In the genomic region with DNA sequence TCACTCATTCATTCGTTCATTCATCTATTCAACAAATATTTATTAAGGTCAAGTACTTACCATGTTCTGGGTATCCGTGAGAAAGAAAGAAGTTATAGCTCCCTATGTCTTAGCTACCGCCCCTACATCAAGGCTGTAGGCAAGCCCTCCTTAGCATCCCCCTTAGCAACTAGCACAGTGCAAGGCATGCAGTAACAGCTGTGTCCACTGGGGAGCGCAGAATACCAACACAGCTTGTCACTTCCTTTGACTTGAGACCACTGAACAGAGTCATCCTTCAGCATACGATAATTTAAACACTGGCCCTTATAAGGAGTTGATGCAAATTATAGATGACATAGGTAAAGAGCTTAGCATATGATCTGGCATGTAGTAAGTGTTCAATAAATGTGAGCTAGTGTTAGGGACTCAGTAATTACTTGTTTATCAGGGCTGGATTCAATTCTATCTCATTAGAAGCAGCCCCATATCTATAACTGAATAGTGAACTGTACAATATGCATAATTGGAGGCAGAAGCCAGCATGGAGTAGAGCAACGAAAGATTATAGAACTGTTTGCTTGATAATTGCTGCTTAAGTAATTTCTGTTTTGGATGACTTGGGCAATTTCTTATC, we compare ENCODE assay signal across 8 cellular contexts. TPM values are rescaled to one million over a fixed set of nuclear protein-coding genes. Genes with fewer than 3 reads are reported as not detected.
A peak's percentile ranks its signal among the peaks of the same experiment; 100 is the strongest.
DNase-seq lines count a peak whose midpoint lies in the region; ATAC-seq and TF ChIP-seq lines count a peak whose summit lies in the region.

No MANE protein-coding gene starts in this region.

- no peaks in the 10 kb centered on the region for H3K4me1 Mint-ChIP-seq in neural progenitor cell

- H3K9me3 ChIP-seq in fibroblast of lung (ENCODE audit: control insufficient read depth, insufficient read depth, low read depth, low read length) (no peaks in the 10 kb centered on the region), neural progenitor cell (ENCODE audit: low read depth) (no peaks in the 10 kb centered on the region), tibial nerve (no peaks in the 10 kb centered on the region)

- ATAC-seq in HG02852 (IDR thresholded peaks at IDR 0.05; ENCODE audit: unreplicated experiment): peak; percentile 88

- no peak overlapping the region for H3K4me3 ChIP-seq in fibroblast of lung (replicated peaks in 1 of 4; ENCODE audit: control extremely low read depth in 1 of 4, insufficient read depth in 1 of 4, low read depth in 3 of 4, low read length in 4 of 4)
- no peak overlapping the region for H3K4me3 ChIP-seq in neural progenitor cell
- H3K4me3 ChIP-seq in tibial nerve: no peak overlapping the region

- H2AFZ ChIP-seq in fibroblast of lung (ENCODE audit: low read length) (no peak overlapping the region), neural progenitor cell (replicated peaks) (no peak overlapping the region)

- H3K27ac ChIP-seq in fibroblast of lung (ENCODE audit: insufficient read depth, low read length) (no peak overlapping the region), neural progenitor cell (no peak overlapping the region), tibial nerve (no peak overlapping the region)

- H3K9ac ChIP-seq in fibroblast of lung (ENCODE audit: insufficient read depth, low read length): no peak overlapping the region
- no peak overlapping the region for H3K9ac ChIP-seq in neural progenitor cell

- no peaks in the 10 kb centered on the region for H4K20me1 ChIP-seq in fibroblast of lung (ENCODE audit: control insufficient read depth, extremely low read depth, insufficient read depth, low read length)
- H4K20me1 ChIP-seq in neural progenitor cell (ENCODE audit: low read depth): no peaks in the 10 kb centered on the region

- no peaks in the 10 kb centered on the region for H3K79me2 ChIP-seq in fibroblast of lung (ENCODE audit: control insufficient read depth, insufficient read depth, low read length)
- no peaks in the 10 kb centered on the region for H3K79me2 ChIP-seq in neural progenitor cell (ENCODE audit: low read depth)

- H3K36me3 ChIP-seq in fibroblast of lung (ENCODE audit: control insufficient read depth, insufficient read depth, low read length) (no peaks in the 10 kb centered on the region), neural progenitor cell (no peaks in the 10 kb centered on the region), tibial nerve (no peaks in the 10 kb centered on the region)

- H3K4me2 ChIP-seq in fibroblast of lung (ENCODE audit: extremely low read depth, insufficient read depth, low read length) (no peak overlapping the region), neural progenitor cell (no peak overlapping the region)

- H3K27me3 ChIP-seq in fibroblast of lung (ENCODE audit: control insufficient read depth, insufficient read depth, low read length) (peaks cover 5% of the 10 kb centered on the region), neural progenitor cell (no peaks in the 10 kb centered on the region), tibial nerve (peaks cover 0 to 21% of the 10 kb centered on the region in 2 donors)

- TF ChIP-seq POLR2A in tibial nerve (IDR thresholded peaks at IDR 0.05): no peak

- H3F3A ChIP-seq in neural progenitor cell (ENCODE audit: low read depth): no peaks in the 10 kb centered on the region

- peak; percentile 76 to 89 for TF ChIP-seq CTCF in fibroblast of lung (conservative IDR thresholded peaks at IDR 0.05 in 1 of 2, IDR thresholded peaks at IDR 0.05 in 1 of 2; ENCODE audit: low read depth in 1 of 2, low read length in 2 of 2)
- TF ChIP-seq CTCF in neural progenitor cell (IDR thresholded peaks at IDR 0.05): peak; percentile 69
- peak; percentile 53 to 78 (median 59) for TF ChIP-seq CTCF in tibial nerve (IDR thresholded peaks at IDR 0.05)

- H3K27ac Mint-ChIP-seq in neural progenitor cell: no peak overlapping the region

- no peaks in the 10 kb centered on the region for H3K9me3 Mint-ChIP-seq in neural progenitor cell

- WGBS in tibial nerve, 2 donors: 13 to 22% methylated on average over 6 of the region's 6 CpGs

- H3K4me1 ChIP-seq in fibroblast of lung (ENCODE audit: control insufficient read depth, extremely low read depth, insufficient read depth, low read length) (no peaks in the 10 kb centered on the region), neural progenitor cell (no peaks in the 10 kb centered on the region), tibial nerve (no peaks in the 10 kb centered on the region)

- peak; percentile 1 to 2 for DNase-seq in SHP77 (lab: John Stamatoyannopoulos, UW)
- no peak for DNase-seq in SHP77 treated with DMSO at 0.1 percent for 48 hours (lab: John Stamatoyannopoulos, UW)
- peak; percentile 14 to 65 for DNase-seq in NCI-H526 (lab: John Stamatoyannopoulos, UW)
- peak; percentile 51 for DNase-seq in activated CD8-positive, alpha-beta memory T cell treated with anti-CD3 and anti-CD28 coated beads, Interleukin-2, amount 50 U/mL, for 4 hours
- peak; percentile 24 to 50 for DNase-seq in fibroblast of lung (ENCODE audit: low read depth in 2 of 2)
- DNase-seq in neural progenitor cell (ENCODE audit: low spot score): peak; percentile 58
- DNase-seq in tibial nerve (ENCODE audit: low spot score in 2 of 2): peak; percentile 14 to 51

- no peak for TF ChIP-seq EP300 in tibial nerve (IDR thresholded peaks at IDR 0.05)

- no peak overlapping the region for H3K4me3 Mint-ChIP-seq in neural progenitor cell

- H3K27me3 Mint-ChIP-seq in neural progenitor cell (ENCODE audit: insufficient read depth, low read depth): peaks cover 5% of the 10 kb centered on the region

- no peaks in the 10 kb centered on the region for H3K36me3 Mint-ChIP-seq in neural progenitor cell

RNA-seq across cellular contexts. Expression of gene KIAA1210, which starts 8.7 kb away (rescaled TPM):
- total RNA-seq in fibroblast of lung (not detected in 2 replicates), neural progenitor cell (ENCODE audit: low replicate concordance) (not detected in 2 replicates), tibial nerve (not detected)
- not detected in 2 replicates for polyA plus RNA-seq in fibroblast of lung
- not detected in 2 replicates for polyA plus RNA-seq in fibroblast of lung (2012)
- polyA minus RNA-seq in fibroblast of lung (ENCODE audit: low replicate concordance): not detected in 2 replicates

RNA-seq across cellular contexts. Expression of gene CT47C1, which starts 46.1 kb away (rescaled TPM):
- total RNA-seq in fibroblast of lung (not detected in 2 replicates), neural progenitor cell (ENCODE audit: low replicate concordance) (not detected in 2 replicates), tibial nerve (not detected)
- polyA plus RNA-seq in fibroblast of lung: not detected in 2 replicates
- polyA plus RNA-seq in fibroblast of lung (2012): not detected in 2 replicates
- polyA minus RNA-seq in fibroblast of lung (ENCODE audit: low replicate concordance): not detected in 2 replicates
